13 cellular contexts compared by ENCODE assay signal in genomic region chr2:12797815-12798214, GRCh38.
A peak's percentile ranks its signal among the peaks of the same experiment; 100 is the strongest.
DNase-seq lines count a peak whose midpoint lies in the region; ATAC-seq and TF ChIP-seq lines count a peak whose summit lies in the region.
"Had no signal": no experiment of that assay in that cellular context is flagged by ENCODE, and none has a peak within 500 bp of the region (broad histone marks: within the 10 kb centered on the region; RNA-seq: fewer than 3 reads in every experiment).

No MANE protein-coding gene starts in this region.

- in situ Hi-C loops in gastrocnemius medialis (cut with MboI; ENCODE audit: low sequenced_read_pairs in 4 of 4): no loop called here

- H3K27ac Mint-ChIP-seq in HFFc6: peak overlapping the region; percentile 4
- no peak overlapping the region for H3K27ac Mint-ChIP-seq in activated T-helper 1 cell treated with anti-CD3 and anti-CD28 coated beads, Interleukin-12 subunit alpha, Interleukin-12 subunit beta, Interleukin-2, Interleukin-4 antibody, amounts not matched to agents 30 ng/mL and 10 ng/mL and 1 ng/mL, durations not matched to agents 14 hours and 24 hours and 36 hours
- H3K27ac Mint-ChIP-seq in activated naive CD4-positive, alpha-beta T cell treated with anti-CD3 and anti-CD28 coated beads, Interleukin-2, amount 50 U/mL, for 72 hours: no peak overlapping the region

- H3K27me3 Mint-ChIP-seq in HFFc6 (ENCODE audit: insufficient read depth): no peaks in the 10 kb centered on the region
- no peaks in the 10 kb centered on the region for H3K27me3 Mint-ChIP-seq in activated T-helper 1 cell treated with anti-CD3 and anti-CD28 coated beads, Interleukin-12 subunit alpha, Interleukin-12 subunit beta, Interleukin-2, Interleukin-4 antibody, amounts not matched to agents 30 ng/mL and 10 ng/mL and 1 ng/mL, durations not matched to agents 14 hours and 24 hours and 36 hours (ENCODE audit: insufficient read depth)

- no peaks in the 10 kb centered on the region for H3K36me3 ChIP-seq in gastrocnemius medialis
- H3K36me3 ChIP-seq: suprapubic skin had no signal

- TF ChIP-seq CTCF in HFFc6 (IDR thresholded peaks at IDR 0.05) (no peak), fibroblast of mammary gland (conservative IDR thresholded peaks at IDR 0.05; ENCODE audit: control insufficient read depth, insufficient read depth, low read depth, low read length) (no peak), gastrocnemius medialis (IDR thresholded peaks at IDR 0.05 in 4 of 5, conservative IDR thresholded peaks at IDR 0.05 in 1 of 5) (no peak)

- H3K4me3 ChIP-seq in fibroblast of mammary gland (ENCODE audit: control insufficient read depth, low read depth, low read length): no peak overlapping the region
- H3K4me3 ChIP-seq in gastrocnemius medialis: no peak overlapping the region
- H3K4me3 ChIP-seq: suprapubic skin had no signal

- peaks cover 5 to 14% of the 10 kb centered on the region in 2 donors for H3K4me1 ChIP-seq in gastrocnemius medialis

- H3K9me3 Mint-ChIP-seq in HFFc6: peaks cover 11% of the 10 kb centered on the region
- peaks cover 32% of the 10 kb centered on the region for H3K9me3 Mint-ChIP-seq in activated T-helper 1 cell treated with anti-CD3 and anti-CD28 coated beads, Interleukin-12 subunit alpha, Interleukin-12 subunit beta, Interleukin-2, Interleukin-4 antibody, amounts not matched to agents 30 ng/mL and 10 ng/mL and 1 ng/mL, durations not matched to agents 14 hours and 24 hours and 36 hours
- peaks cover 30 to 32% of the 10 kb centered on the region in 2 donors for H3K9me3 Mint-ChIP-seq in activated naive CD4-positive, alpha-beta T cell treated with anti-CD3 and anti-CD28 coated beads, Interleukin-2, amount 50 U/mL, for 72 hours

- H3K27me3 ChIP-seq in gastrocnemius medialis: no peaks in the 10 kb centered on the region
- H3K27me3 ChIP-seq: suprapubic skin had no signal

- peaks cover 20% of the 10 kb centered on the region for H3K4me1 Mint-ChIP-seq in HFFc6 (ENCODE audit: low read depth)
- no peaks in the 10 kb centered on the region for H3K4me1 Mint-ChIP-seq in activated T-helper 1 cell treated with anti-CD3 and anti-CD28 coated beads, Interleukin-12 subunit alpha, Interleukin-12 subunit beta, Interleukin-2, Interleukin-4 antibody, amounts not matched to agents 30 ng/mL and 10 ng/mL and 1 ng/mL, durations not matched to agents 14 hours and 24 hours and 36 hours (ENCODE audit: low read depth)

- DNase-seq in HFFc6 (peak; percentile 13), SKM-1 (lab: John Stamatoyannopoulos, UW; ENCODE audit: unreplicated experiment) (peak; percentile 39), fibroblast of mammary gland (ENCODE audit: low read depth) (peak; percentile 85), gastrocnemius medialis (no peak)
- no peak for DNase-seq in activated T-helper 1 cell treated with anti-CD3 and anti-CD28 coated beads, Interleukin-12 subunit alpha, Interleukin-12 subunit beta, Interleukin-2, Interleukin-4 antibody, amounts not matched to agents 30 ng/mL and 10 ng/mL and 1 ng/mL, durations not matched to agents 14 hours and 24 hours and 36 hours (ENCODE audit: low spot score)
- DNase-seq in activated naive CD4-positive, alpha-beta T cell treated with anti-CD3 and anti-CD28 coated beads, Interleukin-2, amount 50 U/mL, for 72 hours (ENCODE audit: low spot score in 2 of 2): no peak
- DNase-seq: activated CD8-positive, alpha-beta memory T cell treated with anti-CD3 and anti-CD28 coated beads for 24 hours; glutamatergic neuron; NCI-H2081; RPMI8226 had no signal

- H3K4me3 Mint-ChIP-seq in HFFc6: no peak overlapping the region
- no peak overlapping the region for H3K4me3 Mint-ChIP-seq in activated T-helper 1 cell treated with anti-CD3 and anti-CD28 coated beads, Interleukin-12 subunit alpha, Interleukin-12 subunit beta, Interleukin-2, Interleukin-4 antibody, amounts not matched to agents 30 ng/mL and 10 ng/mL and 1 ng/mL, durations not matched to agents 14 hours and 24 hours and 36 hours

- H3K36me3 Mint-ChIP-seq in HFFc6 (ENCODE audit: low read depth): peaks cover 19% of the 10 kb centered on the region
- H3K36me3 Mint-ChIP-seq in activated T-helper 1 cell treated with anti-CD3 and anti-CD28 coated beads, Interleukin-12 subunit alpha, Interleukin-12 subunit beta, Interleukin-2, Interleukin-4 antibody, amounts not matched to agents 30 ng/mL and 10 ng/mL and 1 ng/mL, durations not matched to agents 14 hours and 24 hours and 36 hours (ENCODE audit: low read depth): no peaks in the 10 kb centered on the region
- peaks cover 32 to 34% of the 10 kb centered on the region in 2 donors for H3K36me3 Mint-ChIP-seq in activated naive CD4-positive, alpha-beta T cell treated with anti-CD3 and anti-CD28 coated beads, Interleukin-2, amount 50 U/mL, for 72 hours

- no peak for TF ChIP-seq POLR2A in gastrocnemius medialis (IDR thresholded peaks at IDR 0.05)

- H3K27ac ChIP-seq in gastrocnemius medialis: peak overlapping the region; percentile 35 to 58 (median 54)
- H3K27ac ChIP-seq: suprapubic skin had no signal

- ATAC-seq in gastrocnemius medialis (peak; percentile 33 to 65), HG02852 (IDR thresholded peaks at IDR 0.05; ENCODE audit: unreplicated experiment) (no peak), HG03342 (IDR thresholded peaks at IDR 0.05; ENCODE audit: unreplicated experiment) (no peak)
- no peak for ATAC-seq in activated naive CD4-positive, alpha-beta T cell treated with anti-CD3 and anti-CD28 coated beads, Interleukin-2, amount 50 U/mL, for 72 hours

- no peaks in the 10 kb centered on the region for H3K9me3 ChIP-seq in gastrocnemius medialis
- H3K9me3 ChIP-seq: suprapubic skin had no signal

- intact Hi-C loops in gastrocnemius medialis (cut with DNase I; ENCODE audit: low total_unique reads): no loop called here
- intact Hi-C loops in activated T-helper 1 cell treated with anti-CD3 and anti-CD28 coated beads, Interleukin-12 subunit alpha, Interleukin-12 subunit beta, Interleukin-2, Interleukin-4 antibody, amounts not matched to agents 30 ng/mL and 10 ng/mL and 1 ng/mL, durations not matched to agents 14 hours and 24 hours and 36 hours (cut with micrococcal nuclease): no loop called here

Comparison
In these comparisons a context has a peak if more than half of its experiments do, and no peak if none do; other contexts are left out.
1. DNase-seq: peak in HFFc6 (single experiment), SKM-1 (single experiment) and fibroblast of mammary gland (single experiment); none in gastrocnemius medialis (0 of 2), activated T-helper 1 cell treated with anti-CD3 and anti-CD28 coated beads, Interleukin-12 subunit alpha, Interleukin-12 subunit beta, Interleukin-2, Interleukin-4 antibody, amounts not matched to agents 30 ng/mL and 10 ng/mL and 1 ng/mL, durations not matched to agents 14 hours and 24 hours and 36 hours (single experiment) and activated naive CD4-positive, alpha-beta T cell treated with anti-CD3 and anti-CD28 coated beads, Interleukin-2, amount 50 U/mL, for 72 hours (0 of 2).
2. ATAC-seq: peak in gastrocnemius medialis (2 of 2); none in HG02852 (single experiment), activated naive CD4-positive, alpha-beta T cell treated with anti-CD3 and anti-CD28 coated beads, Interleukin-2, amount 50 U/mL, for 72 hours (0 of 2) and HG03342 (single experiment).